ENCODE assay signal across 33 cellular contexts in genomic region chr18:76713432-76713831, GRCh38.
"Had no signal": no experiment of that assay in that cellular context is flagged by ENCODE, and none has a peak within 500 bp of the region (broad histone marks: within the 10 kb centered on the region; RNA-seq: fewer than 3 reads in every experiment).

No MANE protein-coding gene starts in this region.

- H3K27me3 ChIP-seq: MG63 had no signal

- H3K27ac ChIP-seq: KMS-11 had no signal

- H3K36me3 ChIP-seq: MG63 had no signal

- DNase-seq: Karpas-422, Kasumi-1, MG63, MM.1S, NCI-H1048, NCI-H1092, NCI-H1092 treated with DMSO at 0.1 percent for 48 hours, NCI-H1105, NCI-H1105 treated with DMSO at 0.1 percent for 48 hours, NCI-H1417, NCI-H1417 treated with DMSO at 0.1 percent for 48 hours, NCI-H1436, NCI-H1436 treated with DMSO at 0.1 percent for 48 hours, NCI-H146, NCI-H1694, NCI-H1694 treated with DMSO at 0.1 percent for 48 hours, NCI-H187, NCI-H187 treated with DMSO at 0.1 percent for 48 hours, NCI-H1930, NCI-H2029, NCI-H2029 treated with DMSO at 0.1 percent for 48 hours, NCI-H2081, NCI-H2081 treated with DMSO at 0.1 percent for 48 hours, NCI-H2107, NCI-H2171, NCI-H2171 treated with DMSO at 0.1 percent for 48 hours, NCI-H2227 treated with DMSO at 0.1 percent for 48 hours, NCI-H226, NCI-H345, NCI-H446, NCI-H446 treated with DMSO at 0.1 percent for 48 hours, NCI-H510A had no signal

- H3K9me3 ChIP-seq: MG63 had no signal

- H3K4me3 ChIP-seq: MG63 had no signal
